Comparison of ENCODE assay signal across 1 cellular context in genomic region chr16:29841631-29842030, GRCh38.
TF ChIP-seq lines count a peak whose summit lies in the region.

No MANE protein-coding gene starts in this region.

TF ChIP-seq in HepG2, 621 proteins besides CTCF, POLR2A, EP300 and RAD21:
- TF ChIP-seq AGO2 (optimal IDR thresholded peaks at IDR 0.05; ENCODE audit: low read depth, low read length) (peak; percentile 70), GABPA (IDR thresholded peaks at IDR 0.05; ENCODE audit: low read depth, low read length) (no peak), GABPA (CRISPR knock-in tag; IDR thresholded peaks at IDR 0.05; ENCODE audit: low read depth) (no peak), ZMAT3 (CRISPR knock-in tag; conservative IDR thresholded peaks at IDR 0.05) (no peak), ARNT (IDR thresholded peaks at IDR 0.05) (no peak), ZNF362 (CRISPR knock-in tag; IDR thresholded peaks at IDR 0.05; ENCODE audit: borderline replicate concordance) (no peak), POLR2AphosphoS2 (IDR thresholded peaks at IDR 0.05; ENCODE audit: low read depth, low read length) (no peak), PHF5A (CRISPR knock-in tag; IDR thresholded peaks at IDR 0.05; ENCODE audit: low read depth, unreplicated experiment) (no peak), HNRNPUL1 (IDR thresholded peaks at IDR 0.05; ENCODE audit: low read depth, low read length) (no peak)
